Comparison of ENCODE assay signal across 11 cellular contexts in genomic region chr17:75498726-75499213, GRCh38. TPM values are rescaled to one million over a fixed set of nuclear protein-coding genes. Genes with fewer than 3 reads are reported as not detected.
A peak's percentile ranks its signal among the peaks of the same experiment; 100 is the strongest.
DNase-seq lines count a peak whose midpoint lies in the region; ATAC-seq and TF ChIP-seq lines count a peak whose summit lies in the region.
"Had no signal": no experiment of that assay in that cellular context is flagged by ENCODE, and none has a peak within 500 bp of the region (broad histone marks: within the 10 kb centered on the region; RNA-seq: fewer than 3 reads in every experiment).

No MANE protein-coding gene starts in this region.

- no peak for ATAC-seq in lower lobe of right lung
- ATAC-seq in stimulated activated naive CD8-positive, alpha-beta T cell treated with anti-CD3 and anti-CD28 coated beads, Interleukin-15, amount 100 ng/mL, for 72 hours: no peak
- no peak for ATAC-seq in HG03097 (IDR thresholded peaks at IDR 0.05; ENCODE audit: low FRiP score, unreplicated experiment)
- ATAC-seq in GM21360 (IDR thresholded peaks at IDR 0.05; ENCODE audit: unreplicated experiment): no peak

- H3K9me3 ChIP-seq in WERI-Rb-1 (ENCODE audit: severe bottlenecking): no peaks in the 10 kb centered on the region
- H3K9me3 ChIP-seq in lower lobe of right lung: no peaks in the 10 kb centered on the region

- no peaks in the 10 kb centered on the region for H3K9me3 Mint-ChIP-seq in stimulated activated naive CD8-positive, alpha-beta T cell treated with anti-CD3 and anti-CD28 coated beads, Interleukin-15, amount 100 ng/mL, for 72 hours
- H3K9me3 Mint-ChIP-seq: memory B cell had no signal

- no peaks in the 10 kb centered on the region for H3K27me3 Mint-ChIP-seq in stimulated activated naive CD8-positive, alpha-beta T cell treated with anti-CD3 and anti-CD28 coated beads, Interleukin-15, amount 100 ng/mL, for 72 hours
- H3K27me3 Mint-ChIP-seq: memory B cell had no signal

- H3K27me3 ChIP-seq in WERI-Rb-1 (ENCODE audit: insufficient read depth, low read depth, severe bottlenecking) (no peaks in the 10 kb centered on the region), lower lobe of right lung (ENCODE audit: low read depth) (no peaks in the 10 kb centered on the region)

- H3K36me3 ChIP-seq in WERI-Rb-1 (peaks cover 91% of the 10 kb centered on the region), lower lobe of right lung (peaks cover 89% of the 10 kb centered on the region)

- TF ChIP-seq CTCF in WERI-Rb-1 (IDR thresholded peaks at IDR 0.05; ENCODE audit: low read depth, low read length) (peak; percentile 54), lower lobe of right lung (IDR thresholded peaks at IDR 0.05) (no peak)

- DNase-seq in EL (peak; percentile 19), WERI-Rb-1 (peak; percentile 67), lower lobe of right lung (no peak)
- DNase-seq in stimulated activated naive CD8-positive, alpha-beta T cell treated with anti-CD3 and anti-CD28 coated beads, Interleukin-15, amount 100 ng/mL, for 72 hours: no peak
- DNase-seq: central memory CD4-positive, alpha-beta T cell; NCI-H187; retina had no signal

- H3K4me3 ChIP-seq in WERI-Rb-1 (ENCODE audit: low read depth, low read length): no peak overlapping the region
- no peak overlapping the region for H3K4me3 ChIP-seq in lower lobe of right lung

- intact Hi-C loops in lower lobe of right lung (cut with DNase I): no loop called here

- no peak overlapping the region; the same call in 1 of the 2 replicates for H3K27ac ChIP-seq in WERI-Rb-1
- peak overlapping the region; percentile 56 for H3K27ac ChIP-seq in lower lobe of right lung
- H3K27ac ChIP-seq: C4-2B had no signal

- no peak overlapping the region for H3K27ac Mint-ChIP-seq in stimulated activated naive CD8-positive, alpha-beta T cell treated with anti-CD3 and anti-CD28 coated beads, Interleukin-15, amount 100 ng/mL, for 72 hours
- H3K27ac Mint-ChIP-seq: memory B cell had no signal

- peaks cover 11% of the 10 kb centered on the region for H3K4me1 Mint-ChIP-seq in stimulated activated naive CD8-positive, alpha-beta T cell treated with anti-CD3 and anti-CD28 coated beads, Interleukin-15, amount 100 ng/mL, for 72 hours
- H3K4me1 Mint-ChIP-seq: memory B cell had no signal

- peaks cover 16% of the 10 kb centered on the region for H3K4me1 ChIP-seq in lower lobe of right lung

- H3K4me3 Mint-ChIP-seq in stimulated activated naive CD8-positive, alpha-beta T cell treated with anti-CD3 and anti-CD28 coated beads, Interleukin-15, amount 100 ng/mL, for 72 hours: no peak overlapping the region
- H3K4me3 Mint-ChIP-seq: memory B cell had no signal

RNA-seq across cellular contexts. Expression of gene CASKIN2, which starts 16.6 kb away (rescaled TPM):
- 68.8 TPM for total RNA-seq in lower lobe of right lung

RNA-seq across cellular contexts. Expression of gene TSEN54, which starts 17.6 kb away (rescaled TPM):
- 20.4 TPM for total RNA-seq in lower lobe of right lung

RNA-seq across cellular contexts. Expression of gene LLGL2, which starts 26.7 kb away (rescaled TPM):
- total RNA-seq in lower lobe of right lung: 111 TPM

RNA-seq across cellular contexts. Expression of gene TMEM94, which starts 42.3 kb away (rescaled TPM):
- 89.5 TPM for total RNA-seq in lower lobe of right lung

Comparison
In these comparisons a context has a peak if more than half of its experiments do, and no peak if none do; other contexts are left out.
1. DNase-seq: peak in EL (single experiment) and WERI-Rb-1 (single experiment); none in lower lobe of right lung (single experiment) and stimulated activated naive CD8-positive, alpha-beta T cell treated with anti-CD3 and anti-CD28 coated beads, Interleukin-15, amount 100 ng/mL, for 72 hours (0 of 2).